8 cellular contexts compared by ENCODE assay signal in genomic region chr10:133318494-133319127, GRCh38.
DNase-seq lines count a peak whose midpoint lies in the region; ATAC-seq and TF ChIP-seq lines count a peak whose summit lies in the region.

No MANE protein-coding gene starts in this region.

- H3K27ac ChIP-seq in duodenal mucosa (ENCODE audit: low read depth, low read length) = no peak overlapping the region

- H3K4me1 ChIP-seq in duodenal mucosa (ENCODE audit: control insufficient read depth in 1 of 2, insufficient read depth in 2 of 2, low read length in 2 of 2) = peaks cover 0 to 2% of the 10 kb centered on the region in 2 donors

- H3K27me3 ChIP-seq in duodenal mucosa (ENCODE audit: control insufficient read depth in 1 of 2, insufficient read depth in 2 of 2, low read length in 2 of 2) = peaks cover 6 to 8% of the 10 kb centered on the region in 2 donors

- ATAC-seq in HG02642 (IDR thresholded peaks at IDR 0.05; ENCODE audit: poor library complexity, unreplicated experiment) = peak; percentile 78

- DNase-seq in GM10266 (ENCODE audit: extremely low spot score) = peak; percentile 77
- DNase-seq in NCI-H2227 treated with DMSO at 0.1 percent for 48 hours (lab: John Stamatoyannopoulos, UW) = peak; percentile 37
- peak; percentile 50 to 62 for DNase-seq in activated CD4-positive, alpha-beta T cell treated with anti-CD3 and anti-CD28 coated beads for 4 hours
- peak; percentile 55 for DNase-seq in medulla oblongata (ENCODE audit: extremely low spot score)
- peak; percentile 32 to 50 for DNase-seq in stimulated activated CD8-positive, alpha-beta memory T cell treated with anti-CD3 and anti-CD28 coated beads, Interleukin-2, amount 100 ng/mL, for 1 hour (ENCODE audit: low read depth in 2 of 2)
- no peak for DNase-seq in dedifferentiated amniotic fluid mesenchymal stem cell (ENCODE audit: extremely low spot score)

- H3K36me3 ChIP-seq in duodenal mucosa (ENCODE audit: control insufficient read depth in 1 of 2, insufficient read depth in 2 of 2, low read length in 2 of 2) = no peaks in the 10 kb centered on the region

- H3K4me3 ChIP-seq in duodenal mucosa (ENCODE audit: low read depth in 1 of 2, low read length in 2 of 2) = peak overlapping the region; percentile 47 to 54

- no peaks in the 10 kb centered on the region for H3K9me3 ChIP-seq in duodenal mucosa (ENCODE audit: control insufficient read depth in 1 of 2, low read length in 2 of 2)

- peak; percentile 73 for TF ChIP-seq CTCF in GM10266 (IDR thresholded peaks at IDR 0.05; ENCODE audit: control insufficient read depth, insufficient read depth, low read depth, missing control alignments)

- H3K9ac ChIP-seq in duodenal mucosa (ENCODE audit: low read depth in 1 of 2, low read length in 2 of 2) = no peak overlapping the region
